In the genomic region with DNA sequence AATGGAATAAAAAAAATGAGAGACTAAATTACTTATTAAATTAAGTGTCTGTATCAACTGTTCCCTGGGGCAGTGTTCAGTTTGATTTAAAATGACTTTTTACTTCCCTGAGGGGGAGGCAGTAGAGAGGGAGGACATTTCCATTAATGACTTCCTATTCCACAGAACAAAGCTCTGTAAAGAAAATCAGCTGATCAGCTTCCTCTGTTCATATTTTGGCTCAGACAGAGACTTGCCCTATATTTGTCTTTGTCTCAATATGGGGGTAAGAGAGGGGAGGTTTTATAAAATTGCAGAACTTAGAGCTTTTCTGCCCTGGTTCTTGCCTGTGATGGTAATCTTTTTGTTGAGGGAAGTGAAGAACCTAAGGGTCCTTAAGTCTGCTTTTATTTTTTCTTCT, we compare ENCODE assay signal across 1 cellular context.
TF ChIP-seq lines count a peak whose summit lies in the region.

No MANE protein-coding gene starts in this region.

TF ChIP-seq in endothelial cell of umbilical vein, 7 proteins besides CTCF, POLR2A, EP300 and RAD21:
- TF ChIP-seq POLR2AphosphoS5 (IDR thresholded peaks at IDR 0.05; ENCODE audit: insufficient read depth, low read depth, low read length) (no peak), JUN (IDR thresholded peaks at IDR 0.05; ENCODE audit: borderline replicate concordance, insufficient read depth, insufficient read length, low read depth) (no peak), EZH2 (IDR thresholded peaks at IDR 0.05; ENCODE audit: borderline replicate concordance, low read depth, low read length, severe bottlenecking) (no peak), FOS (IDR thresholded peaks at IDR 0.05; ENCODE audit: borderline replicate concordance, insufficient read depth, low read length) (no peak), MYC (IDR thresholded peaks at IDR 0.05; ENCODE audit: low read depth, low read length) (no peak)
- TF ChIP-seq, protein P1, sequence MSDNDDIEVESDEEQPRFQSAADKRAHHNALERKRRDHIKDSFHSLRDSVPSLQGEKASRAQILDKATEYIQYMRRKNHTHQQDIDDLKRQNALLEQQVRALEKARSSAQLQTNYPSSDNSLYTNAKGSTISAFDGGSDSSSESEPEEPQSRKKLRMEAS (IDR thresholded peaks at IDR 0.05; ENCODE audit: insufficient read depth, insufficient read length), result no peak
